Comparison of ENCODE assay signal across 11 cellular contexts in the genomic region with DNA sequence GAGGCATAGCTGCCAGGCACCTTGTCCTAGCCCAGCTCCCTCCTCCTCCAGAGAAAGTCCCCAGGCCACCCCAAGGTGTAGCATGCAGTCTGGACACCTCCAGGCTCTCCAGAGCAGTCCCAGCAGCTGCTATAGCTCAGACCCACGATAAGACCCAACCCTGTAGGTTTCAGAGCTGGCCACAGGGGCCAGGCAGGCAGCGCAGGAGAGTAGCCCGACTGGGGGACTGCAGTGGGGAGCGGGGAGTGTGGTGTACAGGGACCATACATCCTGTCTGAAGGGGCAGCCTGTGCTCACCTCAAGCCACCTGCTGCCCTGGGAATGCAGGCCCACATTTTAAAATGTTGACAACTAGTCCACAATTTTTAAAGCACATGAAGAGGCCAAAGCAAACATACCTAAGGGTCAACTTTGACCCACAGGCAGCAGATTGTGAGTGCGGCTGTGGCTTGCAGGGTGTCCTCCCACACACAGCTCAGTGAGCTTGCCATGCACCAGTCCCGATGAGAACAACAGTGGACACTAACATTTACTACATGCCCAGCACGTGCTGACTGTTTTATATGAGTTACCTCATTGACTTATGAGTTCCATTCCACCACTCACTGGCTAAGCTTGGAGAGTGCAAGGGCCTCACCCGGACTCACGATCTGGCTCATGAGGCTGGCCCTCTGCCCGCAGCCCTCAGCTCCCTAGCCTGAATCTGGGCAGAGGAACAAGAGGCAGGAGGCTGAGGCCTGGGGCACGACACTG.
DNase-seq lines count a peak whose midpoint lies in the region; ATAC-seq and TF ChIP-seq lines count a peak whose summit lies in the region.
"Had no signal": no experiment of that assay in that cellular context is flagged by ENCODE, and none has a peak within 500 bp of the region (broad histone marks: within the 10 kb centered on the region; RNA-seq: fewer than 3 reads in every experiment).

No MANE protein-coding gene starts in this region.

- ATAC-seq in right cardiac atrium (peak; percentile 78 to 82), gastrocnemius medialis (peak; percentile 74 to 91)

- peaks cover 15% of the 10 kb centered on the region for H3K4me1 ChIP-seq in right cardiac atrium (ENCODE audit: control insufficient read depth, insufficient read depth, low read length)
- peaks cover 47 to 52% of the 10 kb centered on the region in 2 donors for H3K4me1 ChIP-seq in gastrocnemius medialis
- H3K4me1 ChIP-seq: HAP-1 had no signal

- H3K9me3 ChIP-seq in right cardiac atrium (ENCODE audit: control insufficient read depth, low read length): no peaks in the 10 kb centered on the region
- no peaks in the 10 kb centered on the region for H3K9me3 ChIP-seq in gastrocnemius medialis
- H3K9me3 ChIP-seq: HAP-1 had no signal

- peak in 1 of 2 donors; percentile 8 for TF ChIP-seq POLR2A in gastrocnemius medialis (IDR thresholded peaks at IDR 0.05)

- H3K27ac ChIP-seq in right cardiac atrium (ENCODE audit: low read length) (peak overlapping the region; percentile 61), gastrocnemius medialis (peak overlapping the region; percentile 62 to 89 (median 77))
- H3K27ac ChIP-seq: RWPE1 had no signal

- TF ChIP-seq CTCF in astrocyte of the cerebellum (IDR thresholded peaks at IDR 0.05; ENCODE audit: low read depth, low read length, missing control alignments): no peak
- TF ChIP-seq CTCF in gastrocnemius medialis (IDR thresholded peaks at IDR 0.05 in 4 of 5, conservative IDR thresholded peaks at IDR 0.05 in 1 of 5): no peak

- DNase-seq in G401 (ENCODE audit: low spot score) (peak; percentile 90), astrocyte of the cerebellum (ENCODE audit: low read depth) (peak; percentile 11), right cardiac atrium (peak; percentile 83 to 93 (median 91)), gastrocnemius medialis (peak; percentile 83 to 86), NCI-H2081 treated with DMSO at 0.1 percent for 48 hours (lab: John Stamatoyannopoulos, UW) (no peak), A172 (ENCODE audit: low spot score) (no peak), occipital lobe (lab: John Stamatoyannopoulos, UW) (no peak)
- no peak for DNase-seq in stimulated activated CD4-positive, alpha-beta T cell treated with anti-CD3 and anti-CD28 coated beads, Interleukin-4, amount 100 ng/mL, for 1 hour
- DNase-seq: NCI-H1694 had no signal

- H3K36me3 ChIP-seq in gastrocnemius medialis: no peaks in the 10 kb centered on the region
- H3K36me3 ChIP-seq: HAP-1 had no signal

- intact Hi-C loops in right cardiac atrium (cut with DNase I) (no loop called here), gastrocnemius medialis (cut with DNase I; ENCODE audit: low total_unique reads) (no loop called here)

- H3K27me3 ChIP-seq in right cardiac atrium (ENCODE audit: control insufficient read depth, insufficient read depth) (no peaks in the 10 kb centered on the region), gastrocnemius medialis (no peaks in the 10 kb centered on the region)

- H3K4me3 ChIP-seq in astrocyte of the cerebellum (ENCODE audit: low read depth, low read length): no peak overlapping the region
- no peak overlapping the region for H3K4me3 ChIP-seq in right cardiac atrium (ENCODE audit: low read length)
- no peak overlapping the region for H3K4me3 ChIP-seq in gastrocnemius medialis
- H3K4me3 ChIP-seq: HAP-1 had no signal

- in situ Hi-C loops in G401 (cut with HindIII; ENCODE audit: low sequenced_read_pairs) (no loop called here), astrocyte of the cerebellum (cut with HindIII; ENCODE audit: low sequenced_read_pairs) (no loop called here), gastrocnemius medialis (cut with MboI; ENCODE audit: low sequenced_read_pairs in 4 of 4) (no loop called here)

- 53% methylated on average over 11 of the region's 11 CpGs for WGBS in right cardiac atrium

Comparison
In these comparisons a context has a peak if more than half of its experiments do, and no peak if none do; other contexts are left out.
1. DNase-seq: peak in G401 (single experiment), astrocyte of the cerebellum (single experiment), right cardiac atrium (3 of 3) and gastrocnemius medialis (2 of 2); none in NCI-H2081 treated with DMSO at 0.1 percent for 48 hours (single experiment), A172 (single experiment), stimulated activated CD4-positive, alpha-beta T cell treated with anti-CD3 and anti-CD28 coated beads, Interleukin-4, amount 100 ng/mL, for 1 hour (single experiment) and occipital lobe (single experiment).